Comparison of ENCODE assay signal across 21 cellular contexts in the genomic region with DNA sequence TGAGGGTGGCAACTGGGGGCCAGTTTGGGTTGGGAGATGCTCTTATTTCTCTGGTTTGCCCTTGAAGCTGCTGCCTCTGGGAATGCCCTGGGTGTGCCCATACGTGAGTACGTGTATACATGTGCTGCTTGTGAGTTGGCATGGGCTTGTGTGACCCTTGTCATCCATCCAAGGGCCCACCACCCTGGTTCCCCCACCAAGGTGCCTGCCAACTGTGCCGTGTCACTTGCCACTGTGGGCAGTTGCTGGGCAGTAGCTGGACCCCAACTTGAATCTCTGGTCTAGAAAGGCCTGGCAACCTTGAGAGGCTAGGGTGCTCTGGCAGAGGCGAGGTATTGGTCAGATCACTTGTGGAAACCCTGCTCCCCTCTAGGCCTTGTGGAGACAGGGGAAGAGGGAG.
"Had no signal": no experiment of that assay in that cellular context is flagged by ENCODE, and none has a peak within 500 bp of the region (broad histone marks: within the 10 kb centered on the region; RNA-seq: fewer than 3 reads in every experiment).

No MANE protein-coding gene starts in this region.

- H3K27ac Mint-ChIP-seq: mesothelial cell of epicardium; naive B cell; nephron progenitor cell; stimulated activated naive B cell treated with anti-CD40 and anti-IgM and Interleukin-4, amounts not matched to agents 10 μg/mL and 1 μg/mL and 100 μg/mL, for 72 hours had no signal

- H3K36me3 Mint-ChIP-seq: naive B cell had no signal

- ATAC-seq: right cardiac atrium; sciatic nerve; stimulated activated naive B cell treated with anti-CD40 and anti-IgM and Interleukin-4, amounts not matched to agents 10 μg/mL and 1 μg/mL and 100 μg/mL, for 72 hours; stimulated activated naive CD8-positive, alpha-beta T cell treated with anti-CD3 and anti-CD28 coated beads, Interleukin-15, Interleukin-2, amounts not matched to agents 100 U/mL and 50 U/mL, for 24 hours had no signal

- DNase-seq: islet precursor cell; left ventricle myocardium inferior; mesendoderm; naive B cell; nephron progenitor cell; ovary; retina; right cardiac atrium; stimulated activated CD4-positive, alpha-beta T cell treated with anti-CD3 and anti-CD28 coated beads, Interleukin-12 subunit alpha, Interleukin-12 subunit beta, amount 100 ng/mL, for 4 hours; stimulated activated CD4-positive, alpha-beta T cell treated with anti-CD3 and anti-CD28 coated beads, Interleukin-15, amount 100 ng/mL, for 24 hours; stimulated activated CD4-positive, alpha-beta T cell treated with anti-CD3 and anti-CD28 coated beads, Interleukin-2, amount 100 ng/mL, for 24 hours; stimulated activated CD4-positive, alpha-beta T cell treated with anti-CD3 and anti-CD28 coated beads, Interleukin-4, amount 100 ng/mL, for 1 hour; stimulated activated naive B cell treated with anti-CD40 and anti-IgM and Interleukin-4, amounts not matched to agents 10 μg/mL and 1 μg/mL and 100 μg/mL, for 72 hours; stimulated activated naive CD8-positive, alpha-beta T cell treated with anti-CD3 and anti-CD28 coated beads, Interleukin-15, Interleukin-2, amounts not matched to agents 100 U/mL and 50 U/mL, for 24 hours; stomach; testis; thyroid gland; transverse colon; upper lobe of left lung had no signal

- H3K4me3 Mint-ChIP-seq: mesothelial cell of epicardium; stimulated activated naive B cell treated with anti-CD40 and anti-IgM and Interleukin-4, amounts not matched to agents 10 μg/mL and 1 μg/mL and 100 μg/mL, for 72 hours had no signal
